ENCODE assay signal across 1 cellular context in the genomic region with DNA sequence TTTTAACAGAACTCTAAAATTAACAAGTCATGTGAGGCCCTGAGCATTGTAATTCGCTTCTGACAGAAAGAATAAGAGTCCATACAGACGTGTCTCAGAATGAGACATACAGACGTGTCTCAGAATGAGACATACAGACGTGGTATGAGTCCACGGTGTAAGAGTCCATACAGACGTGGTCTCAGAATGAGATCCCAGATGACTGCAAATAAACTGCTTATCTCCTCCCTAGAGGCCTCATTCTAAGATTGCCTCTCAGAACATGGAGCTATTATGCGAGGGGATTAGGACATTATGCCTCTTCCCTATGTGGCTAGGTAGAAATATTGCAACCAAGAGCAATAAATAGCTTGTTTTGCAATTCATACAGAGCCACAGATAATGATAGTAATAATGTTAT.
TF ChIP-seq lines count a peak whose summit lies in the region.

No MANE protein-coding gene starts in this region.

TF ChIP-seq in GM23338, 12 proteins besides CTCF, POLR2A, EP300 and RAD21 (continued from another document):
- TF ChIP-seq ZNF462 (CRISPR knock-in tag; IDR thresholded peaks at IDR 0.05) (no peak), STAT1 (IDR thresholded peaks at IDR 0.05; ENCODE audit: unreplicated experiment) (no peak)
